18 cellular contexts compared by ENCODE assay signal in genomic region chr4:145865274-145865941, GRCh38.
DNase-seq lines count a peak whose midpoint lies in the region; ATAC-seq and TF ChIP-seq lines count a peak whose summit lies in the region.
"Had no signal": no experiment of that assay in that cellular context is flagged by ENCODE, and none has a peak within 500 bp of the region (broad histone marks: within the 10 kb centered on the region; RNA-seq: fewer than 3 reads in every experiment).

No MANE protein-coding gene starts in this region.

- peaks cover 21% of the 10 kb centered on the region for H3K4me1 Mint-ChIP-seq in glutamatergic neuron (ENCODE audit: low read depth, unreplicated experiment)

- no peak overlapping the region for H3K4me3 Mint-ChIP-seq in glutamatergic neuron (ENCODE audit: unreplicated experiment)
- H3K4me3 Mint-ChIP-seq: activated naive CD8-positive, alpha-beta T cell treated with anti-CD3 and anti-CD28 coated beads, Interleukin-2, amount 10 ng/mL, durations not matched to agents 7 days and 5 days; GM23338 had no signal

- H3K27me3 Mint-ChIP-seq in glutamatergic neuron (ENCODE audit: unreplicated experiment) = peaks cover 1% of the 10 kb centered on the region
- H3K27me3 Mint-ChIP-seq: activated naive CD8-positive, alpha-beta T cell treated with anti-CD3 and anti-CD28 coated beads, Interleukin-2, amount 10 ng/mL, durations not matched to agents 7 days and 5 days; naive B cell had no signal

- no peaks in the 10 kb centered on the region for H3K36me3 Mint-ChIP-seq in glutamatergic neuron (ENCODE audit: unreplicated experiment)

- ATAC-seq in GM18502 (IDR thresholded peaks at IDR 0.05; ENCODE audit: poor library complexity, unreplicated experiment) = peak; percentile 53
- ATAC-seq in GM19463 (IDR thresholded peaks at IDR 0.05; ENCODE audit: unreplicated experiment) = peak; percentile 39
- peak; percentile 59 for ATAC-seq in HG02885 (IDR thresholded peaks at IDR 0.05; ENCODE audit: poor library complexity, unreplicated experiment)
- ATAC-seq in GM19023 (IDR thresholded peaks at IDR 0.05; ENCODE audit: unreplicated experiment) = no peak
- ATAC-seq: esophagus mucosa, GM23338 had no signal

- peaks cover 5% of the 10 kb centered on the region for H3K9me3 Mint-ChIP-seq in glutamatergic neuron (ENCODE audit: unreplicated experiment)
- H3K9me3 Mint-ChIP-seq: activated naive CD8-positive, alpha-beta T cell treated with anti-CD3 and anti-CD28 coated beads, Interleukin-2, amount 10 ng/mL, durations not matched to agents 7 days and 5 days; GM23338; naive B cell had no signal

- TF ChIP-seq CTCF in glutamatergic neuron (IDR thresholded peaks at IDR 0.05; ENCODE audit: partially characterized antibody, unreplicated experiment) = no peak

- DNase-seq in glutamatergic neuron = no peak
- no peak for DNase-seq in activated CD8-positive, alpha-beta memory T cell treated with anti-CD3 and anti-CD28 coated beads, Interleukin-2, amount 50 U/mL, for 48 hours
- no peak for DNase-seq in 8988T
- DNase-seq in COLO668 (lab: John Stamatoyannopoulos, UW; ENCODE audit: unreplicated experiment) = no peak
- DNase-seq: activated CD4-positive, alpha-beta T cell treated with anti-CD3 and anti-CD28 coated beads, Interleukin-2, amount 50 U/mL, for 1 hour; activated naive CD8-positive, alpha-beta T cell treated with anti-CD3 and anti-CD28 coated beads, Interleukin-2, amount 10 ng/mL, durations not matched to agents 7 days and 5 days; activated T-cell treated with anti-CD3 and anti-CD28 coated beads, Interleukin-2, amount 50 U/mL, for 1 hour; Calu3; naive B cell; NCI-H187; NCI-H345; SW 1271 had no signal

- H3K27ac Mint-ChIP-seq in glutamatergic neuron (ENCODE audit: unreplicated experiment) = peak overlapping the region; percentile 81
- H3K27ac Mint-ChIP-seq: activated naive CD8-positive, alpha-beta T cell treated with anti-CD3 and anti-CD28 coated beads, Interleukin-2, amount 10 ng/mL, durations not matched to agents 7 days and 5 days; GM23338 had no signal
